Comparison of ENCODE assay signal across 19 cellular contexts in genomic region chr20:63080811-63081210, GRCh38.
DNase-seq lines count a peak whose midpoint lies in the region; ATAC-seq and TF ChIP-seq lines count a peak whose summit lies in the region.
"Had no signal": no experiment of that assay in that cellular context is flagged by ENCODE, and none has a peak within 500 bp of the region (broad histone marks: within the 10 kb centered on the region; RNA-seq: fewer than 3 reads in every experiment).

No MANE protein-coding gene starts in this region.

- H3K27ac ChIP-seq in tibial nerve = no peak overlapping the region
- H3K27ac ChIP-seq: A549, GM23248 had no signal

- H3K27me3 Mint-ChIP-seq in glutamatergic neuron (ENCODE audit: unreplicated experiment) = peaks cover 6% of the 10 kb centered on the region

- no peak for TF ChIP-seq POLR2A in tibial nerve (IDR thresholded peaks at IDR 0.05)

- H3K4me1 ChIP-seq in tibial nerve = no peaks in the 10 kb centered on the region
- H3K4me1 ChIP-seq: A549 had no signal

- H3K9me3 Mint-ChIP-seq in activated naive CD4-positive, alpha-beta T cell treated with anti-CD3 and anti-CD28 coated beads, Interleukin-2, amount 50 U/mL, for 72 hours = peaks cover 15 to 21% of the 10 kb centered on the region in 2 donors
- peaks cover 6% of the 10 kb centered on the region for H3K9me3 Mint-ChIP-seq in glutamatergic neuron (ENCODE audit: unreplicated experiment)

- intact Hi-C loops in posterior vena cava (cut with DNase I) = no loop called here

- H3K4me3 ChIP-seq in H7 (ENCODE audit: insufficient read depth, low read depth, low read length) (no peak overlapping the region), tibial nerve (no peak overlapping the region)
- H3K4me3 ChIP-seq: A549, GM23248 had no signal

- H3K27me3 ChIP-seq in H7 (ENCODE audit: control insufficient read depth, insufficient read depth, low read length) (peaks cover 2% of the 10 kb centered on the region; the same call in 1 of the 2 replicates), tibial nerve (peaks cover 0 to 34% of the 10 kb centered on the region in 2 donors)

- 70 to 74% methylated on average over 4 of the region's 4 CpGs for WGBS in tibial nerve, 2 donors

- H3K36me3 Mint-ChIP-seq in activated naive CD4-positive, alpha-beta T cell treated with anti-CD3 and anti-CD28 coated beads, Interleukin-2, amount 50 U/mL, for 72 hours = peaks cover 0 to 10% of the 10 kb centered on the region in 2 donors
- peaks cover 22% of the 10 kb centered on the region for H3K36me3 Mint-ChIP-seq in glutamatergic neuron (ENCODE audit: unreplicated experiment)
- H3K36me3 Mint-ChIP-seq: CD8-positive, alpha-beta T cell had no signal

- TF ChIP-seq CTCF in glutamatergic neuron (IDR thresholded peaks at IDR 0.05; ENCODE audit: partially characterized antibody, unreplicated experiment) (no peak), tibial nerve (IDR thresholded peaks at IDR 0.05) (no peak)

- no peak for ATAC-seq in activated naive CD4-positive, alpha-beta T cell treated with anti-CD3 and anti-CD28 coated beads, Interleukin-2, amount 50 U/mL, for 72 hours
- ATAC-seq in GM19455 (IDR thresholded peaks at IDR 0.05; ENCODE audit: unreplicated experiment) = no peak
- ATAC-seq: A549; CD8-positive, alpha-beta T cell; HCT116 had no signal

- H3K4me1 Mint-ChIP-seq in glutamatergic neuron (ENCODE audit: low read depth, unreplicated experiment) = no peaks in the 10 kb centered on the region

- H3K36me3 ChIP-seq in H7 (replicated peaks; ENCODE audit: control insufficient read depth, insufficient read depth, low read length) (no peaks in the 10 kb centered on the region), tibial nerve (no peaks in the 10 kb centered on the region)

- peaks cover 0 to 53% (median 8%) of the 10 kb centered on the region in 4 donors for H3K9me3 ChIP-seq in tibial nerve

- DNase-seq in activated naive CD4-positive, alpha-beta T cell treated with anti-CD3 and anti-CD28 coated beads, Interleukin-2, amount 50 U/mL, for 16 hours = peak; percentile 2
- no peak for DNase-seq in activated naive CD4-positive, alpha-beta T cell treated with anti-CD3 and anti-CD28 coated beads, Interleukin-2, amount 50 U/mL, for 72 hours (ENCODE audit: low spot score in 2 of 2)
- DNase-seq in H7 (peak; percentile 16), glutamatergic neuron (peak; percentile 7), posterior vena cava (ENCODE audit: low spot score) (peak; percentile 50), tibial nerve (ENCODE audit: low spot score in 2 of 2) (no peak), GM19238 (ENCODE audit: insufficient read length, low spot score) (no peak)
- DNase-seq: 8988T; C1 segment of cervical spinal cord; CD8-positive, alpha-beta T cell; DMS 273 treated with DMSO at 0.1 percent for 48 hours; DMS79; EL; GDM1; GM23248; H9 had no signal

- no peak overlapping the region for H3K4me3 Mint-ChIP-seq in glutamatergic neuron (ENCODE audit: unreplicated experiment)
- H3K4me3 Mint-ChIP-seq: CD8-positive, alpha-beta T cell; H9 had no signal

- no peak overlapping the region for H3K27ac Mint-ChIP-seq in activated naive CD4-positive, alpha-beta T cell treated with anti-CD3 and anti-CD28 coated beads, Interleukin-2, amount 50 U/mL, for 72 hours
- no peak overlapping the region for H3K27ac Mint-ChIP-seq in glutamatergic neuron (ENCODE audit: unreplicated experiment)
- H3K27ac Mint-ChIP-seq: CD8-positive, alpha-beta T cell; H9 had no signal

- no peak for TF ChIP-seq EP300 in tibial nerve (IDR thresholded peaks at IDR 0.05)

Comparison
In these comparisons a context has a peak if more than half of its experiments do, and no peak if none do; other contexts are left out.
1. DNase-seq: peak in activated naive CD4-positive, alpha-beta T cell treated with anti-CD3 and anti-CD28 coated beads, Interleukin-2, amount 50 U/mL, for 16 hours (single experiment), H7 (single experiment), glutamatergic neuron (single experiment) and posterior vena cava (single experiment); none in activated naive CD4-positive, alpha-beta T cell treated with anti-CD3 and anti-CD28 coated beads, Interleukin-2, amount 50 U/mL, for 72 hours (0 of 2), tibial nerve (0 of 2) and GM19238 (single experiment).